In genomic region chr4:54657556-54658313, GRCh38 we compare ENCODE assay signal across 8 cellular contexts. TPM values are rescaled to one million over a fixed set of nuclear protein-coding genes. Genes with fewer than 3 reads are reported as not detected.
DNase-seq lines count a peak whose midpoint lies in the region; ATAC-seq and TF ChIP-seq lines count a peak whose summit lies in the region.

Gene KIT (plus strand): TSS chr4:54657957. CDS start chr4:54658015, 58 bp downstream.

- peak; percentile 81 for DNase-seq in HEK293T (ENCODE audit: extremely low spot score)
- peak; percentile 40 for DNase-seq in NOMO-1 treated with dmso at 0.1 percent for 144 hours (lab: John Stamatoyannopoulos, UW; ENCODE audit: unreplicated experiment)
- peak in 1 of 2 donors; percentile 65 for DNase-seq in ascending aorta (ENCODE audit: low spot score in 2 of 2)
- DNase-seq in hepatocyte (ENCODE audit: low spot score), result peak; percentile 75
- DNase-seq in putamen (ENCODE audit: low spot score), result peak; percentile 39

- H3K9me2 ChIP-seq in hepatocyte (replicated peaks; ENCODE audit: insufficient read depth), result no peaks in the 10 kb centered on the region

- H3K27me3 ChIP-seq in BLaER1 treated with 17β-estradiol and CSF1 and Interleukin-3, amounts not matched to agents 10 nM and 100 nM, result peaks cover 50 to 78% (median 71%) of the 10 kb centered on the region in 11 experiments
- no peaks in the 10 kb centered on the region for H3K27me3 ChIP-seq in ascending aorta
- H3K27me3 ChIP-seq in hepatocyte, result peaks cover 46% of the 10 kb centered on the region

- H3K36me3 ChIP-seq in BLaER1 treated with 17β-estradiol and CSF1 and Interleukin-3, amounts not matched to agents 10 nM and 100 nM, result no peaks in the 10 kb centered on the region
- H3K36me3 ChIP-seq in ascending aorta (no peaks in the 10 kb centered on the region), hepatocyte (replicated peaks; ENCODE audit: insufficient read depth, low read depth) (no peaks in the 10 kb centered on the region)

- H3K4me3 ChIP-seq in BLaER1 treated with 17β-estradiol and CSF1 and Interleukin-3, amounts not matched to agents 10 nM and 100 nM, result peak within 1 kb of the TSS; percentile 56 to 75 (median 64)
- H3K4me3 ChIP-seq in ascending aorta, result peak within 1 kb of the TSS; percentile 74 to 80
- peak within 1 kb of the TSS; percentile 55 for H3K4me3 ChIP-seq in hepatocyte

- under 1% methylated on average over 52 of the region's 78 CpGs for WGBS in hepatocyte (ENCODE audit: low lambda C conversion rate, missing lambda C conversion rate)

- peak within 1 kb of the TSS; percentile 94 to 100 (median 100) for H3K4me2 ChIP-seq in BLaER1 treated with 17β-estradiol and CSF1 and Interleukin-3, amounts not matched to agents 10 nM and 100 nM
- H3K4me2 ChIP-seq in hepatocyte, result peak within 1 kb of the TSS; percentile 100

- H2AFZ ChIP-seq in hepatocyte, result peak within 1 kb of the TSS; percentile 68

- intact Hi-C loops in ascending aorta (cut with DNase I), result loop anchor here (10.0 kb wide), 1 partner anchor 737 kb away; the partner anchor contains the start of gene TMEM165

- no peak for TF ChIP-seq CTCF in ascending aorta (IDR thresholded peaks at IDR 0.05)
- no peak for TF ChIP-seq CTCF in hepatocyte (IDR thresholded peaks at IDR 0.05; ENCODE audit: poor library complexity)

- H3K9ac ChIP-seq in BLaER1 treated with 17β-estradiol and CSF1 and Interleukin-3, amounts not matched to agents 10 nM and 100 nM, result peak within 1 kb of the TSS; percentile 20 to 73 (median 60); a peak in 20 of 22 replicates

- ATAC-seq in GM21576 (IDR thresholded peaks at IDR 0.05; ENCODE audit: unreplicated experiment), result no peak
- no peak for ATAC-seq in GM18861 (IDR thresholded peaks at IDR 0.05; ENCODE audit: unreplicated experiment)

- H3K79me2 ChIP-seq in hepatocyte, result peaks cover 2% of the 10 kb centered on the region

- H3K4me1 ChIP-seq in BLaER1 treated with 17β-estradiol and CSF1 and Interleukin-3, amounts not matched to agents 10 nM and 100 nM, result peaks cover 8 to 30% (median 25%) of the 10 kb centered on the region in 10 experiments; a peak in 18 of 20 replicates
- H3K4me1 ChIP-seq in ascending aorta, result peaks cover 6 to 24% of the 10 kb centered on the region in 2 donors
- H3K4me1 ChIP-seq in hepatocyte (ENCODE audit: insufficient read depth), result peaks cover 15% of the 10 kb centered on the region

- no peak within 1 kb of the TSS for H3K27ac ChIP-seq in BLaER1 treated with 17β-estradiol and CSF1 and Interleukin-3, amounts not matched to agents 10 nM and 100 nM
- peak within 1 kb of the TSS; percentile 26 to 29 for H3K27ac ChIP-seq in ascending aorta
- H3K27ac ChIP-seq in hepatocyte, result no peak within 1 kb of the TSS

- peaks cover 0 to 33% (median 6%) of the 10 kb centered on the region in 11 experiments; a peak in 8 of 22 replicates for H4K20me1 ChIP-seq in BLaER1 treated with 17β-estradiol and CSF1 and Interleukin-3, amounts not matched to agents 10 nM and 100 nM
- no peaks in the 10 kb centered on the region for H4K20me1 ChIP-seq in hepatocyte (ENCODE audit: insufficient read depth, poor library complexity, severe bottlenecking)

- H3K9me3 ChIP-seq in BLaER1 treated with 17β-estradiol and CSF1 and Interleukin-3, amounts not matched to agents 10 nM and 100 nM (replicated peaks in 1 of 11), result no peaks in the 10 kb centered on the region
- H3K9me3 ChIP-seq in ascending aorta (no peaks in the 10 kb centered on the region), hepatocyte (ENCODE audit: low read depth) (no peaks in the 10 kb centered on the region)

- POLR2A ChIA-PET in HEK293T (lab: Yijun Ruan, JAX), result interaction anchor here (1.0 to 1.2 kb wide), 2 partner anchors 119 to 738 kb away, joined by 4 read pairs; partner anchors contain the start of gene TMEM165

- CTCF ChIA-PET in HEK293T (lab: Yijun Ruan, JAX), result no interaction called here

TF ChIP-seq in HEK293T, 16 proteins besides CTCF, POLR2A, EP300 and RAD21:
- TF ChIP-seq TARDBP (IDR thresholded peaks at IDR 0.05) (no peak), FOXA1 (IDR thresholded peaks at IDR 0.05) (no peak), SUZ12 (IDR thresholded peaks at IDR 0.05) (no peak), L3MBTL2 (conservative IDR thresholded peaks at IDR 0.05) (peak; percentile 68), FOXK2 (IDR thresholded peaks at IDR 0.05) (no peak), BHLHE40 (IDR thresholded peaks at IDR 0.05; ENCODE audit: borderline replicate concordance) (no peak), FOXM1 (IDR thresholded peaks at IDR 0.05; ENCODE audit: borderline replicate concordance) (no peak)
TF ChIP-seq in HEK293T: peak in this region for 1.

RNA-seq across cellular contexts. Expression of gene KIT, which starts in this region (rescaled TPM):
- not detected for total RNA-seq in ascending aorta
- total RNA-seq in hepatocyte, result 2.6 and 4.1 TPM in 2 replicates
- 1.8 and 2.7 TPM in 2 replicates for polyA plus RNA-seq in hepatocyte

Comparison
In these comparisons a context has a peak if more than half of its experiments do, and no peak if none do; other contexts are left out.
1. H3K27ac ChIP-seq: peak in ascending aorta (2 of 2); none in BLaER1 treated with 17β-estradiol and CSF1 and Interleukin-3, amounts not matched to agents 10 nM and 100 nM (0 of 11) and hepatocyte (single experiment).
2. Peak in every context shown above with its lines, with median percentiles within 50 percentile points of each other: H3K4me3 ChIP-seq.